In genomic region chr14:100750762-100751699, GRCh38 we compare ENCODE assay signal across 2 cellular contexts.
TF ChIP-seq lines count a peak whose summit lies in the region.

No MANE protein-coding gene starts in this region.

TF ChIP-seq in K562, 482 proteins besides CTCF, POLR2A, EP300 and RAD21:
- TF ChIP-seq CEBPB (tag; IDR thresholded peaks at IDR 0.05) (peak; percentile 24; the same call in 1 of the 2 replicates), TAF9B (IDR thresholded peaks at IDR 0.05; ENCODE audit: partially characterized antibody) (no peak)

TF ChIP-seq in HepG2, 621 proteins besides CTCF, POLR2A, EP300 and RAD21 (continues in another document):
- TF ChIP-seq ZNF331 (CRISPR knock-in tag; IDR thresholded peaks at IDR 0.05), result peak; percentile 86
- TF ChIP-seq PREB (CRISPR knock-in tag; IDR thresholded peaks at IDR 0.05), result no peak
- TF ChIP-seq TCF7 (IDR thresholded peaks at IDR 0.05; ENCODE audit: low read depth), result peak; percentile 67
- TF ChIP-seq ZNF562 (CRISPR knock-in tag; IDR thresholded peaks at IDR 0.05; ENCODE audit: borderline replicate concordance), result no peak
- peak; percentile 40; the same call in 1 of the 2 replicates for TF ChIP-seq ZNF235 (CRISPR knock-in tag; IDR thresholded peaks at IDR 0.05; ENCODE audit: borderline replicate concordance)
- 0 out of 2 replicates have a peak, but pooled peaks have one; percentile 34 for TF ChIP-seq ZNF276 (CRISPR knock-in tag; IDR thresholded peaks at IDR 0.05; ENCODE audit: low read depth)
- peak; percentile 65 for TF ChIP-seq EHMT2 (IDR thresholded peaks at IDR 0.05; ENCODE audit: borderline replicate concordance, low read depth, low read length)
- peak; percentile 80; the same call in 1 of the 2 replicates for TF ChIP-seq GZF1 (CRISPR knock-in tag; IDR thresholded peaks at IDR 0.05)
- TF ChIP-seq PLSCR1 (CRISPR knock-in tag; IDR thresholded peaks at IDR 0.05; ENCODE audit: borderline replicate concordance), result no peak
- TF ChIP-seq ZNF33A (CRISPR knock-in tag; IDR thresholded peaks at IDR 0.05; ENCODE audit: borderline replicate concordance), result no peak
- no peak for TF ChIP-seq ZBTB49 (CRISPR knock-in tag; IDR thresholded peaks at IDR 0.05; ENCODE audit: borderline replicate concordance)
- TF ChIP-seq HCFC1 (IDR thresholded peaks at IDR 0.05; ENCODE audit: low read depth, low read length), result no peak
- TF ChIP-seq FOXP1 (IDR thresholded peaks at IDR 0.05), result no peak
- peak; percentile 86 for TF ChIP-seq FOXP1 (CRISPR knock-in tag; IDR thresholded peaks at IDR 0.05)
- no peak for TF ChIP-seq ZNF274 (CRISPR knock-in tag; IDR thresholded peaks at IDR 0.05)
- peak; percentile 58; the same call in 1 of the 2 replicates for TF ChIP-seq KMT2B (CRISPR knock-in tag; IDR thresholded peaks at IDR 0.05)
- peak; percentile 76; the same call in 1 of the 2 replicates for TF ChIP-seq ZFP90 (CRISPR knock-in tag; IDR thresholded peaks at IDR 0.05; ENCODE audit: borderline replicate concordance)
- no peak for TF ChIP-seq ZNF777 (CRISPR knock-in tag; IDR thresholded peaks at IDR 0.05)
- no peak for TF ChIP-seq TBP (CRISPR knock-in tag; IDR thresholded peaks at IDR 0.05)
- TF ChIP-seq ATF7 (IDR thresholded peaks at IDR 0.05), result peak; percentile 42
- TF ChIP-seq ATF7 (CRISPR knock-in tag; IDR thresholded peaks at IDR 0.05), result peak; percentile 73
- peak; percentile 48; the same call in 1 of the 2 replicates for TF ChIP-seq SMYD3 (CRISPR knock-in tag; IDR thresholded peaks at IDR 0.05)
- TF ChIP-seq ZFP1 (CRISPR knock-in tag; IDR thresholded peaks at IDR 0.05), result peak; percentile 80; the same call in 1 of the 2 replicates
- TF ChIP-seq ATF2 (CRISPR knock-in tag; IDR thresholded peaks at IDR 0.05), result peak; percentile 87
- TF ChIP-seq ELF1 (CRISPR knock-in tag; IDR thresholded peaks at IDR 0.05), result no peak
- no peak for TF ChIP-seq ZMAT5 (CRISPR knock-in tag; IDR thresholded peaks at IDR 0.05; ENCODE audit: borderline replicate concordance, low read depth)
- TF ChIP-seq ZNF10 (CRISPR knock-in tag; IDR thresholded peaks at IDR 0.05; ENCODE audit: borderline replicate concordance, low read depth), result no peak
- TF ChIP-seq ZNF800 (CRISPR knock-in tag; IDR thresholded peaks at IDR 0.05), result 0 out of 2 replicates have a peak, but pooled peaks have one; percentile 36
- no peak for TF ChIP-seq SCMH1 (CRISPR knock-in tag; IDR thresholded peaks at IDR 0.05; ENCODE audit: borderline replicate concordance)
- no peak for TF ChIP-seq IRX3 (CRISPR knock-in tag; IDR thresholded peaks at IDR 0.05; ENCODE audit: borderline replicate concordance, low read depth)
- peak; percentile 65 for TF ChIP-seq NR2F6 (IDR thresholded peaks at IDR 0.05)
- TF ChIP-seq NR2F6 (CRISPR knock-in tag; IDR thresholded peaks at IDR 0.05), result peak; percentile 82
- TF ChIP-seq ZNF557 (CRISPR knock-in tag; IDR thresholded peaks at IDR 0.05), result peak; percentile 81; the same call in 1 of the 2 replicates
- no peak for TF ChIP-seq ZNF234 (CRISPR knock-in tag; conservative IDR thresholded peaks at IDR 0.05)
- no peak for TF ChIP-seq MTA3 (CRISPR knock-in tag; IDR thresholded peaks at IDR 0.05)
- no peak for TF ChIP-seq ZNF720 (CRISPR knock-in tag; IDR thresholded peaks at IDR 0.05)
- 0 out of 2 replicates have a peak, but pooled peaks have one; percentile 47 for TF ChIP-seq ZNF547 (CRISPR knock-in tag; IDR thresholded peaks at IDR 0.05)
- no peak for TF ChIP-seq NFAT5 (CRISPR knock-in tag; IDR thresholded peaks at IDR 0.05)
- peak; percentile 16; the same call in 1 of the 2 replicates for TF ChIP-seq ZNF160 (CRISPR knock-in tag; IDR thresholded peaks at IDR 0.05)
- peak; percentile 90 for TF ChIP-seq FOXP4 (CRISPR knock-in tag; IDR thresholded peaks at IDR 0.05)
- no peak for TF ChIP-seq ZNF337 (CRISPR knock-in tag; IDR thresholded peaks at IDR 0.05; ENCODE audit: borderline replicate concordance, low read depth)
- no peak for TF ChIP-seq ZNF496 (CRISPR knock-in tag; IDR thresholded peaks at IDR 0.05; ENCODE audit: insufficient replicate concordance)
- no peak; the same call in 1 of the 2 replicates for TF ChIP-seq ZNF652 (CRISPR knock-in tag; IDR thresholded peaks at IDR 0.05; ENCODE audit: borderline replicate concordance, low read depth)
- peak; percentile 98 for TF ChIP-seq GATAD2A (CRISPR knock-in tag; IDR thresholded peaks at IDR 0.05)
- peak; percentile 52; the same call in 1 of the 2 replicates for TF ChIP-seq BORCS8-MEF2B (CRISPR knock-in tag; IDR thresholded peaks at IDR 0.05)
